ENCODE assay signal across 27 cellular contexts in genomic region chrX:139382529-139382928, GRCh38.
"Had no signal": no experiment of that assay in that cellular context is flagged by ENCODE, and none has a peak within 500 bp of the region (broad histone marks: within the 10 kb centered on the region; RNA-seq: fewer than 3 reads in every experiment).

No MANE protein-coding gene starts in this region.

- H3K9ac ChIP-seq: parathyroid adenoma had no signal

- H3K9me3 Mint-ChIP-seq: stimulated activated naive CD8-positive, alpha-beta T cell treated with anti-CD3 and anti-CD28 coated beads, Interleukin-15, Interleukin-2, amounts not matched to agents 100 ng/mL and 50 ng/mL, for 24 hours had no signal

- H2AFZ ChIP-seq: parathyroid adenoma had no signal

- H3K27me3 ChIP-seq: brain microvascular endothelial cell, esophagus muscularis mucosa, sigmoid colon, upper lobe of right lung had no signal

- H3K4me1 Mint-ChIP-seq: activated naive CD4-positive, alpha-beta T cell treated with anti-CD3 and anti-CD28 coated beads, Interleukin-2, amount 10 ng/mL, durations not matched to agents 7 days and 5 days; naive thymus-derived CD8-positive, alpha-beta T cell; neural crest cell; stimulated activated effector memory CD8-positive, alpha-beta T cell treated with anti-CD3 and anti-CD28 coated beads, Interleukin-12 subunit alpha, Interleukin-12 subunit beta, amount 100 ng/mL, for 72 hours had no signal

- H3K27me3 Mint-ChIP-seq: activated naive CD4-positive, alpha-beta T cell treated with anti-CD3 and anti-CD28 coated beads, Interleukin-2, amount 10 ng/mL, durations not matched to agents 7 days and 5 days; stimulated activated naive CD8-positive, alpha-beta T cell treated with anti-CD3 and anti-CD28 coated beads, Interleukin-15, Interleukin-2, amounts not matched to agents 100 ng/mL and 50 ng/mL, for 24 hours had no signal

- DNase-seq: activated CD4-positive, alpha-beta T cell treated with anti-CD3 and anti-CD28 coated beads for 48 hours; activated CD4-positive, alpha-beta T cell treated with anti-CD3 and anti-CD28 coated beads, Interleukin-2, amount 50 U/mL, for 48 hours; activated CD8-positive, alpha-beta memory T cell treated with anti-CD3 and anti-CD28 coated beads for 24 hours; activated naive CD4-positive, alpha-beta T cell treated with anti-CD3 and anti-CD28 coated beads, Interleukin-2, amount 10 ng/mL, durations not matched to agents 7 days and 5 days; activated T-cell treated with anti-CD3 and anti-CD28 coated beads, Interleukin-2, amount 50 U/mL, for 1 hour; amniotic stem cell; brain microvascular endothelial cell; foreskin melanocyte; heart right ventricle; kidney glomerular epithelial cell; lower lobe of right lung; mesenchymal stem cell; naive thymus-derived CD8-positive, alpha-beta T cell; nucleus accumbens; psoas muscle; sigmoid colon; small intestine; stimulated activated CD4-positive, alpha-beta T cell treated with anti-CD3 and anti-CD28 coated beads, Interleukin-4, amount 100 ng/mL, for 24 hours; upper lobe of right lung had no signal

- H3K79me2 ChIP-seq: parathyroid adenoma had no signal

- H3K27ac ChIP-seq: brain microvascular endothelial cell, esophagus muscularis mucosa, heart right ventricle, lower lobe of right lung, parathyroid adenoma, psoas muscle, sigmoid colon, upper lobe of right lung, VCaP had no signal

- H3K36me3 Mint-ChIP-seq: activated naive CD4-positive, alpha-beta T cell treated with anti-CD3 and anti-CD28 coated beads, Interleukin-2, amount 10 ng/mL, durations not matched to agents 7 days and 5 days; naive thymus-derived CD8-positive, alpha-beta T cell; stimulated activated effector memory CD8-positive, alpha-beta T cell treated with anti-CD3 and anti-CD28 coated beads, Interleukin-12 subunit alpha, Interleukin-12 subunit beta, amount 100 ng/mL, for 72 hours had no signal

- ATAC-seq: activated CD4-positive, CD25-positive, alpha-beta regulatory T cell treated with anti-CD3 and anti-CD28 coated beads, Interleukin-2, amount 50 U/mL, for 24 hours; heart right ventricle; left lobe of liver; lower lobe of right lung; naive thymus-derived CD8-positive, alpha-beta T cell; psoas muscle; stimulated activated effector memory CD8-positive, alpha-beta T cell treated with anti-CD3 and anti-CD28 coated beads, Interleukin-12 subunit alpha, Interleukin-12 subunit beta, amount 100 ng/mL, for 72 hours; upper lobe of right lung had no signal

- H3K9me3 ChIP-seq: esophagus muscularis mucosa, heart right ventricle, lower lobe of right lung, psoas muscle, sigmoid colon, upper lobe of right lung had no signal

- H3K4me3 Mint-ChIP-seq: activated naive CD4-positive, alpha-beta T cell treated with anti-CD3 and anti-CD28 coated beads, Interleukin-2, amount 10 ng/mL, durations not matched to agents 7 days and 5 days; naive thymus-derived CD8-positive, alpha-beta T cell; neural crest cell; stimulated activated effector memory CD8-positive, alpha-beta T cell treated with anti-CD3 and anti-CD28 coated beads, Interleukin-12 subunit alpha, Interleukin-12 subunit beta, amount 100 ng/mL, for 72 hours; stimulated activated naive CD8-positive, alpha-beta T cell treated with anti-CD3 and anti-CD28 coated beads, Interleukin-15, Interleukin-2, amounts not matched to agents 100 ng/mL and 50 ng/mL, for 24 hours had no signal

- H3K27ac Mint-ChIP-seq: activated naive CD4-positive, alpha-beta T cell treated with anti-CD3 and anti-CD28 coated beads, Interleukin-2, amount 10 ng/mL, durations not matched to agents 7 days and 5 days; naive thymus-derived CD8-positive, alpha-beta T cell; stimulated activated effector memory CD8-positive, alpha-beta T cell treated with anti-CD3 and anti-CD28 coated beads, Interleukin-12 subunit alpha, Interleukin-12 subunit beta, amount 100 ng/mL, for 72 hours; stimulated activated naive CD8-positive, alpha-beta T cell treated with anti-CD3 and anti-CD28 coated beads, Interleukin-15, Interleukin-2, amounts not matched to agents 100 ng/mL and 50 ng/mL, for 24 hours had no signal

- H3K4me1 ChIP-seq: esophagus muscularis mucosa, heart right ventricle, lower lobe of right lung, parathyroid adenoma, psoas muscle, sigmoid colon, upper lobe of right lung had no signal
